ENCODE assay signal across 1 cellular context in genomic region chr1:46437723-46438122, GRCh38.
TF ChIP-seq lines count a peak whose summit lies in the region.

No MANE protein-coding gene starts in this region.

TF ChIP-seq in H1, 55 proteins besides CTCF, POLR2A, EP300 and RAD21:
- no peak for TF ChIP-seq CREB1 (IDR thresholded peaks at IDR 0.05)
- no peak for TF ChIP-seq FOSL1 (IDR thresholded peaks at IDR 0.05; ENCODE audit: insufficient read depth, low read depth, low read length)
- TF ChIP-seq RFX5 (IDR thresholded peaks at IDR 0.05; ENCODE audit: borderline replicate concordance, low read depth, low read length) = no peak
- TF ChIP-seq E2F6 (IDR thresholded peaks at IDR 0.05) = no peak
- no peak for TF ChIP-seq SRF (IDR thresholded peaks at IDR 0.05; ENCODE audit: low read depth, low read length)
- TF ChIP-seq ZNF274 (IDR thresholded peaks at IDR 0.05; ENCODE audit: borderline replicate concordance, extremely low read depth, low read length) = no peak
- TF ChIP-seq KDM4A (IDR thresholded peaks at IDR 0.05; ENCODE audit: low read depth, low read length, severe bottlenecking) = no peak
- TF ChIP-seq SP1 (IDR thresholded peaks at IDR 0.05; ENCODE audit: low read depth, low read length) = no peak
- TF ChIP-seq SIX5 (IDR thresholded peaks at IDR 0.05; ENCODE audit: low read depth, low read length) = no peak
